ENCODE assay signal across 17 cellular contexts in genomic region chr2:23664069-23664788, GRCh38.
"Had no signal": no experiment of that assay in that cellular context is flagged by ENCODE, and none has a peak within 500 bp of the region (broad histone marks: within the 10 kb centered on the region; RNA-seq: fewer than 3 reads in every experiment).

No MANE protein-coding gene starts in this region.

- ATAC-seq: naive thymus-derived CD4-positive, alpha-beta T cell had no signal

- DNase-seq: activated CD4-positive, alpha-beta memory T cell treated with anti-CD3 and anti-CD28 coated beads, Interleukin-2, amount 10 ng/mL, durations not matched to agents 7 days and 5 days; activated gamma-delta T cell treated with Interleukin-2 at 50 U/mL for 16 hours; activated naive CD8-positive, alpha-beta T cell treated with anti-CD3 and anti-CD28 coated beads for 36 hours; activated T-cell treated with anti-CD3 and anti-CD28 coated beads, Interleukin-2, amount 50 U/mL, for 48 hours; midbrain; naive thymus-derived CD4-positive, alpha-beta T cell; sigmoid colon; stimulated activated naive CD4-positive, alpha-beta T cell treated with Interleukin-2 at 50 U/mL for 16 hours; SW 1271; testis had no signal

- H3K27ac Mint-ChIP-seq: activated CD4-positive, alpha-beta memory T cell treated with anti-CD3 and anti-CD28 coated beads, Interleukin-2, amount 10 ng/mL, durations not matched to agents 7 days and 5 days; activated naive CD8-positive, alpha-beta T cell treated with anti-CD3 and anti-CD28 coated beads for 36 hours; naive thymus-derived CD4-positive, alpha-beta T cell; progenitor cell of endocrine pancreas; T-helper 2 cell treated with Interferon-gamma antibody and Interleukin-4, amounts not matched to agents 5 μg/mL and 100 μg/mL, for 36 hours had no signal

- H3K27me3 ChIP-seq: gastroesophageal sphincter, sigmoid colon, testis, vagina had no signal

- H3K4me3 ChIP-seq: cardiac muscle cell, lung had no signal

- H3K4me1 Mint-ChIP-seq: activated CD4-positive, alpha-beta memory T cell treated with anti-CD3 and anti-CD28 coated beads, Interleukin-2, amount 10 ng/mL, durations not matched to agents 7 days and 5 days had no signal

- H3K36me3 Mint-ChIP-seq: activated naive CD8-positive, alpha-beta T cell treated with anti-CD3 and anti-CD28 coated beads for 36 hours had no signal

- H3K9me3 Mint-ChIP-seq: activated CD4-positive, alpha-beta memory T cell treated with anti-CD3 and anti-CD28 coated beads, Interleukin-2, amount 10 ng/mL, durations not matched to agents 7 days and 5 days; activated naive CD8-positive, alpha-beta T cell treated with anti-CD3 and anti-CD28 coated beads for 36 hours; naive thymus-derived CD4-positive, alpha-beta T cell; T-helper 2 cell treated with Interferon-gamma antibody and Interleukin-4, amounts not matched to agents 5 μg/mL and 100 μg/mL, for 36 hours had no signal

- H3K9me3 ChIP-seq: gastroesophageal sphincter, neutrophil, sigmoid colon, testis, vagina had no signal

- H3K36me3 ChIP-seq: cardiac muscle cell, neutrophil, sigmoid colon, vagina had no signal

- H3K27ac ChIP-seq: cardiac muscle cell, neutrophil, testis had no signal

- H3K4me3 Mint-ChIP-seq: activated CD4-positive, alpha-beta memory T cell treated with anti-CD3 and anti-CD28 coated beads, Interleukin-2, amount 10 ng/mL, durations not matched to agents 7 days and 5 days; activated naive CD8-positive, alpha-beta T cell treated with anti-CD3 and anti-CD28 coated beads for 36 hours; naive thymus-derived CD4-positive, alpha-beta T cell; T-helper 2 cell treated with Interferon-gamma antibody and Interleukin-4, amounts not matched to agents 5 μg/mL and 100 μg/mL, for 36 hours had no signal
